8 cellular contexts compared by ENCODE assay signal in the genomic region with DNA sequence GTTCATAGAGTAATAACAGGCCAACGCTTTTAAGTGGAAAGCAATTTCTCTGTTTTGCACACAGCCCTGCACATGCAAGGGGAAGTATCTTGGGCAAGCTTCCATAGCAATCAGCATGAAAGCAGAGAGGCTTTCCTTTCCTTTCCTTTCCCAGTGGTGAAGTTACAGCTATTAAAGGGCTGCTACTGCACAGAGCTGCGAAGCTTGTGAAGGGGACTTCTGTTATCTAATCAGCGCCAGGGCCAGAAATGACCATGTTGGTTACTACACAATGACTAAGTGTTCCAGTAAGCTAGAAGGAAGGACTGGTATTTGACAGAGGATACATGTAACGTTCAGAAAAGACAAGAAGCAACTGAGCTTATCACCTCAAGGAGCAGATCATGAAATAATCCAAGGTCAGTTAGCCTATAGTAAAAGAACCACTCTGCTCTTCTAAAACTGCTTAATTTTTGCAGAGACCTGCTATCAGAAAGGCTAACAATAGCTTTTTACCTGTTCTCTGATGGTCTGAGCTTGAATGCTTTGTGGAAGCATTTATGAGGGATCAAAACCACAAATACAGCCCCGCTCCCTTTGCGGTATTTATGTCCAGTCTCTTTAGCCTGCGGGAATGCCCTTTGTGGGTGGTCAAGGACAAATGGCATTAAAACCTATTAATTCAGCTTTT. TPM values are rescaled to one million over a fixed set of nuclear protein-coding genes. Genes with fewer than 3 reads are reported as not detected.
DNase-seq lines count a peak whose midpoint lies in the region; ATAC-seq and TF ChIP-seq lines count a peak whose summit lies in the region.

No MANE protein-coding gene starts in this region.

- H3K9me2 ChIP-seq in Karpas-422 (replicated peaks; ENCODE audit: insufficient read depth, low read length): no peaks in the 10 kb centered on the region

- H2AFZ ChIP-seq in Karpas-422 (ENCODE audit: low read length): no peak overlapping the region

- no peaks in the 10 kb centered on the region for H3K79me2 ChIP-seq in Karpas-422 (ENCODE audit: low read length)

- H3K27me3 Mint-ChIP-seq in activated T-helper 2 cell treated with anti-CD3 and anti-CD28 coated beads, Interferon-gamma antibody, Interleukin-2, Interleukin-4, amounts not matched to agents 10 μg/mL and 5 μg/mL and 100 μg/mL, durations not matched to agents 14 hours and 24 hours and 36 hours (ENCODE audit: low read depth): no peaks in the 10 kb centered on the region

- no peaks in the 10 kb centered on the region for H3K9me3 Mint-ChIP-seq in activated T-helper 2 cell treated with anti-CD3 and anti-CD28 coated beads, Interferon-gamma antibody, Interleukin-2, Interleukin-4, amounts not matched to agents 10 μg/mL and 5 μg/mL and 100 μg/mL, durations not matched to agents 14 hours and 24 hours and 36 hours

- DNase-seq in NCI-H82 treated with DMSO at 0.1 percent for 48 hours (lab: John Stamatoyannopoulos, UW; ENCODE audit: unreplicated experiment) (peak; percentile 32), fibroblast of mammary gland (ENCODE audit: low read depth) (peak; percentile 38), sciatic nerve (ENCODE audit: low spot score) (no peak), T-helper 9 cell (no peak), Karpas-422 (no peak)
- no peak for DNase-seq in activated T-cell treated with anti-CD3 and anti-CD28 coated beads, Interleukin-2, amount 50 U/mL, for 1 hour
- DNase-seq in activated T-helper 2 cell treated with anti-CD3 and anti-CD28 coated beads, Interferon-gamma antibody, Interleukin-2, Interleukin-4, amounts not matched to agents 10 μg/mL and 5 μg/mL and 100 μg/mL, durations not matched to agents 14 hours and 24 hours and 36 hours (ENCODE audit: low spot score): no peak

- H3K4me3 ChIP-seq in fibroblast of mammary gland (ENCODE audit: control insufficient read depth, low read depth, low read length) (no peak overlapping the region), Karpas-422 (ENCODE audit: low read length) (no peak overlapping the region)

- H3K4me2 ChIP-seq in Karpas-422 (ENCODE audit: low read depth, low read length, poor library complexity, severe bottlenecking): no peak overlapping the region

- no peak overlapping the region for H3K27ac Mint-ChIP-seq in activated T-helper 2 cell treated with anti-CD3 and anti-CD28 coated beads, Interferon-gamma antibody, Interleukin-2, Interleukin-4, amounts not matched to agents 10 μg/mL and 5 μg/mL and 100 μg/mL, durations not matched to agents 14 hours and 24 hours and 36 hours

- no peaks in the 10 kb centered on the region for H3K36me3 ChIP-seq in Karpas-422 (ENCODE audit: insufficient read depth, low read length)

- H3K9ac ChIP-seq in Karpas-422 (ENCODE audit: low read length): no peak overlapping the region

- H3K4me1 ChIP-seq in Karpas-422 (ENCODE audit: low read length): peaks cover 5% of the 10 kb centered on the region; the same call in 1 of the 2 replicates

- no peaks in the 10 kb centered on the region for H3K36me3 Mint-ChIP-seq in activated T-helper 2 cell treated with anti-CD3 and anti-CD28 coated beads, Interferon-gamma antibody, Interleukin-2, Interleukin-4, amounts not matched to agents 10 μg/mL and 5 μg/mL and 100 μg/mL, durations not matched to agents 14 hours and 24 hours and 36 hours (ENCODE audit: low read depth)

- intact Hi-C loops in sciatic nerve (cut with DNase I): no loop called here
- intact Hi-C loops in activated T-helper 2 cell treated with anti-CD3 and anti-CD28 coated beads, Interferon-gamma antibody, Interleukin-2, Interleukin-4, amounts not matched to agents 10 μg/mL and 5 μg/mL and 100 μg/mL, durations not matched to agents 14 hours and 24 hours and 36 hours (cut with micrococcal nuclease): no loop called here

- H4K20me1 ChIP-seq in Karpas-422 (ENCODE audit: insufficient read depth, low read depth, low read length): peaks cover 36% of the 10 kb centered on the region

- TF ChIP-seq CTCF in fibroblast of mammary gland (conservative IDR thresholded peaks at IDR 0.05; ENCODE audit: control insufficient read depth, insufficient read depth, low read depth, low read length): no peak

- peak; percentile 50 for ATAC-seq in GM21423 (IDR thresholded peaks at IDR 0.05; ENCODE audit: unreplicated experiment)
- peak; percentile 92 for ATAC-seq in sciatic nerve

- no peaks in the 10 kb centered on the region for H3K27me3 ChIP-seq in Karpas-422 (ENCODE audit: low read length)

- H3K9me3 ChIP-seq in Karpas-422 (ENCODE audit: low read length): no peaks in the 10 kb centered on the region

- no peak overlapping the region for H3K27ac ChIP-seq in Karpas-422 (ENCODE audit: low read length)

- no peak overlapping the region for H3K4me3 Mint-ChIP-seq in activated T-helper 2 cell treated with anti-CD3 and anti-CD28 coated beads, Interferon-gamma antibody, Interleukin-2, Interleukin-4, amounts not matched to agents 10 μg/mL and 5 μg/mL and 100 μg/mL, durations not matched to agents 14 hours and 24 hours and 36 hours (ENCODE audit: low read depth)

- H3K4me1 Mint-ChIP-seq in activated T-helper 2 cell treated with anti-CD3 and anti-CD28 coated beads, Interferon-gamma antibody, Interleukin-2, Interleukin-4, amounts not matched to agents 10 μg/mL and 5 μg/mL and 100 μg/mL, durations not matched to agents 14 hours and 24 hours and 36 hours (ENCODE audit: low read depth): peaks cover 12% of the 10 kb centered on the region

RNA-seq across cellular contexts. Expression of a gene that starts 45.9 kb away (rescaled TPM):
- 54.7 TPM for total RNA-seq in sciatic nerve
- 2.9 and 7.9 TPM in 2 replicates for total RNA-seq in Karpas-422 (2014; rRNA removed; shearing (Covaris generic); ENCODE audit: low replicate concordance)
- total RNA-seq in activated T-helper 2 cell treated with anti-CD3 and anti-CD28 coated beads, Interferon-gamma antibody, Interleukin-2, Interleukin-4, amounts not matched to agents 10 μg/mL and 5 μg/mL and 100 μg/mL, durations not matched to agents 14 hours and 24 hours and 36 hours: 10.7 and 11.3 TPM in 2 replicates

Comparison
In these comparisons a context has a peak if more than half of its experiments do, and no peak if none do; other contexts are left out.
1. DNase-seq: peak in NCI-H82 treated with DMSO at 0.1 percent for 48 hours (single experiment) and fibroblast of mammary gland (single experiment); none in sciatic nerve (single experiment), T-helper 9 cell (single experiment), Karpas-422 (single experiment), activated T-cell treated with anti-CD3 and anti-CD28 coated beads, Interleukin-2, amount 50 U/mL, for 1 hour (single experiment) and activated T-helper 2 cell treated with anti-CD3 and anti-CD28 coated beads, Interferon-gamma antibody, Interleukin-2, Interleukin-4, amounts not matched to agents 10 μg/mL and 5 μg/mL and 100 μg/mL, durations not matched to agents 14 hours and 24 hours and 36 hours (single experiment).